Comparison of ENCODE assay signal across 1 cellular context in genomic region chr2:184057910-184058309, GRCh38.
A peak's percentile ranks its signal among the peaks of the same experiment; 100 is the strongest.
TF ChIP-seq lines count a peak whose summit lies in the region.

No MANE protein-coding gene starts in this region.

TF ChIP-seq in K562, 482 proteins besides CTCF, POLR2A, EP300 and RAD21 (continued from another document):
- TF ChIP-seq MAFF (IDR thresholded peaks at IDR 0.05; ENCODE audit: low read length) (peak; percentile 80), FOXA1 (IDR thresholded peaks at IDR 0.05; ENCODE audit: borderline replicate concordance) (no peak), ETV5 (CRISPR knock-in tag; IDR thresholded peaks at IDR 0.05; ENCODE audit: low read depth) (no peak), PCBP1 (IDR thresholded peaks at IDR 0.05; ENCODE audit: low read depth, low read length, poor library complexity, severe bottlenecking) (no peak), NFE2L1 (tag; IDR thresholded peaks at IDR 0.05; ENCODE audit: borderline replicate concordance, low read depth) (no peak), POLR3G (IDR thresholded peaks at IDR 0.05; ENCODE audit: extremely low read depth, insufficient read length, insufficient replicate concordance) (no peak)
TF ChIP-seq in K562: peak in this region for 5.
